In genomic region chr3:66481071-66482001, GRCh38 we compare ENCODE assay signal across 1 cellular context.
A peak's percentile ranks its signal among the peaks of the same experiment; 100 is the strongest.
TF ChIP-seq lines count a peak whose summit lies in the region.

No MANE protein-coding gene starts in this region.

TF ChIP-seq in HepG2, 621 proteins besides CTCF, POLR2A, EP300 and RAD21 (continued from another document and continues in another):
- TF ChIP-seq ZFP91 (CRISPR knock-in tag; IDR thresholded peaks at IDR 0.05; ENCODE audit: borderline replicate concordance): peak; percentile 75
- TF ChIP-seq ZBTB10 (CRISPR knock-in tag; IDR thresholded peaks at IDR 0.05; ENCODE audit: borderline replicate concordance): peak; percentile 51; the same call in 1 of the 2 replicates
- TF ChIP-seq CHCHD3 (CRISPR knock-in tag; IDR thresholded peaks at IDR 0.05): no peak
- TF ChIP-seq ATF2 (CRISPR knock-in tag; IDR thresholded peaks at IDR 0.05): peak; percentile 95
- TF ChIP-seq NRL (CRISPR knock-in tag; IDR thresholded peaks at IDR 0.05; ENCODE audit: borderline replicate concordance): no peak
- TF ChIP-seq SMAD3 (CRISPR knock-in tag; IDR thresholded peaks at IDR 0.05): peak; percentile 93
- TF ChIP-seq ZMYM3 (CRISPR knock-in tag; IDR thresholded peaks at IDR 0.05): peak; percentile 84
- peak; percentile 97 for TF ChIP-seq MED1 (CRISPR knock-in tag; IDR thresholded peaks at IDR 0.05)
- 0 out of 2 replicates have a peak, but pooled peaks have one; percentile 62 for TF ChIP-seq DMTF1 (CRISPR knock-in tag; IDR thresholded peaks at IDR 0.05)
- peak; percentile 85 for TF ChIP-seq TBL1XR1 (IDR thresholded peaks at IDR 0.05; ENCODE audit: borderline replicate concordance, low read length, partially characterized antibody)
- peak; percentile 92 for TF ChIP-seq ZNF350 (CRISPR knock-in tag; IDR thresholded peaks at IDR 0.05; ENCODE audit: borderline replicate concordance, low read depth)
- TF ChIP-seq ZNF296 (CRISPR knock-in tag; conservative IDR thresholded peaks at IDR 0.05): no peak
- peak; percentile 78; the same call in 1 of the 2 replicates for TF ChIP-seq RELA (CRISPR knock-in tag; IDR thresholded peaks at IDR 0.05)
- no peak for TF ChIP-seq ZNF598 (CRISPR knock-in tag; IDR thresholded peaks at IDR 0.05; ENCODE audit: borderline replicate concordance)
- TF ChIP-seq GATA4 (IDR thresholded peaks at IDR 0.05; ENCODE audit: borderline replicate concordance, low read depth): peak; percentile 97
- TF ChIP-seq PBX2 (CRISPR knock-in tag; IDR thresholded peaks at IDR 0.05): no peak
- no peak for TF ChIP-seq NFRKB (IDR thresholded peaks at IDR 0.05)
- TF ChIP-seq SKIL (CRISPR knock-in tag; IDR thresholded peaks at IDR 0.05; ENCODE audit: borderline replicate concordance): peak; percentile 48; the same call in 1 of the 2 replicates
- TF ChIP-seq ZBED4 (CRISPR knock-in tag; IDR thresholded peaks at IDR 0.05; ENCODE audit: borderline replicate concordance): peak; percentile 71; the same call in 1 of the 2 replicates
- TF ChIP-seq ZNF784 (CRISPR knock-in tag; IDR thresholded peaks at IDR 0.05; ENCODE audit: borderline replicate concordance): no peak
- TF ChIP-seq ZNF33A (CRISPR knock-in tag; IDR thresholded peaks at IDR 0.05; ENCODE audit: borderline replicate concordance): peak; percentile 96
- TF ChIP-seq MBD4 (IDR thresholded peaks at IDR 0.05; ENCODE audit: borderline replicate concordance, low read length): 0 out of 2 replicates have a peak, but pooled peaks have one; percentile 36
- TF ChIP-seq ZNF512 (CRISPR knock-in tag; IDR thresholded peaks at IDR 0.05): no peak
- 0 out of 2 replicates have a peak, but pooled peaks have one; percentile 67 for TF ChIP-seq TRIM24 (CRISPR knock-in tag; IDR thresholded peaks at IDR 0.05)
- peak; percentile 98 for TF ChIP-seq MIXL1 (CRISPR knock-in tag; IDR thresholded peaks at IDR 0.05)
- peak; percentile 99 for TF ChIP-seq HDAC2 (CRISPR knock-in tag; IDR thresholded peaks at IDR 0.05)
- peak; percentile 97 for TF ChIP-seq BCL6 (CRISPR knock-in tag; IDR thresholded peaks at IDR 0.05)
- TF ChIP-seq NAIF1 (CRISPR knock-in tag; IDR thresholded peaks at IDR 0.05; ENCODE audit: borderline replicate concordance): no peak
- TF ChIP-seq ARNT (IDR thresholded peaks at IDR 0.05): no peak
- peak; percentile 50; the same call in 1 of the 2 replicates for TF ChIP-seq ZNF280D (CRISPR knock-in tag; IDR thresholded peaks at IDR 0.05)
- no peak for TF ChIP-seq ZNF674 (CRISPR knock-in tag; IDR thresholded peaks at IDR 0.05; ENCODE audit: low read depth)
- no peak for TF ChIP-seq IRF9 (CRISPR knock-in tag; IDR thresholded peaks at IDR 0.05; ENCODE audit: borderline replicate concordance)
